Comparison of ENCODE assay signal across 21 cellular contexts in genomic region chr2:71595549-71595948, GRCh38.
DNase-seq lines count a peak whose midpoint lies in the region; ATAC-seq, FAIRE-seq and TF ChIP-seq lines count a peak whose summit lies in the region.
"Had no signal": no experiment of that assay in that cellular context is flagged by ENCODE, and none has a peak within 500 bp of the region (broad histone marks: within the 10 kb centered on the region; RNA-seq: fewer than 3 reads in every experiment).

No MANE protein-coding gene starts in this region.

- DNase-seq in Panc1 (ENCODE audit: low read depth, low spot score) (no peak), caudate nucleus (lab: John Stamatoyannopoulos, UW) (peak in 11 of 61 donors; percentile 28 to 63 (median 40)), neural crest cell (ENCODE audit: low read depth, low spot score) (peak; percentile 33), urothelium cell line (ENCODE audit: low spot score) (no peak), tibial nerve (ENCODE audit: low spot score in 2 of 2) (no peak), cardiac septum (ENCODE audit: low spot score) (no peak)
- no peak for DNase-seq in activated CD4-positive, alpha-beta T cell treated with anti-CD3 and anti-CD28 coated beads, Interleukin-2, amount 50 U/mL, for 4 hours
- DNase-seq: activated CD8-positive, alpha-beta memory T cell treated with anti-CD3 and anti-CD28 coated beads, Interleukin-2, amount 50 U/mL, for 48 hours; activated CD8-positive, alpha-beta T cell treated with anti-CD3 and anti-CD28 coated beads for 36 hours; activated naive CD4-positive, alpha-beta T cell treated with anti-CD3 and anti-CD28 coated beads for 36 hours; brain microvascular endothelial cell; DND-41; mesendoderm; NCI-H1694; OCI-M1; psoas muscle; stimulated activated CD4-positive, alpha-beta T cell treated with anti-CD3 and anti-CD28 coated beads, Interleukin-4, amount 100 ng/mL, for 1 hour; trophoblast cell had no signal

- no peak overlapping the region for H3K4me3 ChIP-seq in Panc1 (ENCODE audit: low read depth in 2 of 2, low read length in 2 of 2)
- no peak overlapping the region for H3K4me3 ChIP-seq in tibial nerve
- H3K4me3 ChIP-seq: psoas muscle had no signal

- CTCF ChIA-PET in Panc1 (lab: Charles Lee), result interaction anchor here (0.7 kb wide), 2 partner anchors 900 to 983 kb away, joined by 4 to 7 read pairs; no protein-coding TSS in a partner anchor

- H3K9me3 Mint-ChIP-seq in neural crest cell, result no peaks in the 10 kb centered on the region
- H3K9me3 Mint-ChIP-seq: activated CD8-positive, alpha-beta T cell treated with anti-CD3 and anti-CD28 coated beads for 36 hours; activated naive CD4-positive, alpha-beta T cell treated with anti-CD3 and anti-CD28 coated beads for 36 hours; activated T-helper 1 cell treated with anti-CD3 and anti-CD28 coated beads, Interleukin-12 subunit alpha, Interleukin-12 subunit beta, Interleukin-2, Interleukin-4 antibody, amounts not matched to agents 30 ng/mL and 10 ng/mL and 1 ng/mL, durations not matched to agents 14 hours and 24 hours and 36 hours had no signal

- H3K9me3 ChIP-seq in Panc1 (ENCODE audit: control insufficient read depth, insufficient read depth, low read depth, low read length) (no peaks in the 10 kb centered on the region), tibial nerve (no peaks in the 10 kb centered on the region)
- H3K9me3 ChIP-seq: psoas muscle had no signal

- H3K27ac ChIP-seq in Panc1 (ENCODE audit: low read length), result no peak overlapping the region
- H3K27ac ChIP-seq in caudate nucleus (ENCODE audit: low read depth, low read length), result peak overlapping the region; percentile 98
- H3K27ac ChIP-seq in tibial nerve, result peak overlapping the region in 2 of 4 donors; percentile 39 to 59
- H3K27ac ChIP-seq: brain microvascular endothelial cell, psoas muscle had no signal

- H3K27me3 Mint-ChIP-seq in neural crest cell (ENCODE audit: low read depth), result peaks cover 35% of the 10 kb centered on the region
- H3K27me3 Mint-ChIP-seq: activated CD8-positive, alpha-beta T cell treated with anti-CD3 and anti-CD28 coated beads for 36 hours had no signal

- in situ Hi-C loops in Panc1 (cut with HindIII; ENCODE audit: low pct_unique_long_range_greater_than_20kb, low sequenced_read_pairs), result no loop called here

- H3K4me1 ChIP-seq in Panc1 (ENCODE audit: control insufficient read depth, insufficient read depth, low read length), result peaks cover 13% of the 10 kb centered on the region
- H3K4me1 ChIP-seq in tibial nerve, result peaks cover 0 to 24% (median 5%) of the 10 kb centered on the region in 4 donors
- H3K4me1 ChIP-seq: psoas muscle had no signal

- no peak for TF ChIP-seq EP300 in tibial nerve (IDR thresholded peaks at IDR 0.05)

- intact Hi-C loops in Panc1 (cut with micrococcal nuclease; ENCODE audit: unreplicated experiment), result no loop called here
- intact Hi-C loops in cardiac septum (cut with DNase I), result no loop called here

- 0 out of 2 replicates have a peak, but pooled peaks have one; percentile 40 for ATAC-seq in Panc1
- ATAC-seq: activated CD8-positive, alpha-beta T cell treated with anti-CD3 and anti-CD28 coated beads for 36 hours; left lobe of liver; psoas muscle had no signal

- no peak for TF ChIP-seq POLR2A in tibial nerve (IDR thresholded peaks at IDR 0.05)

- WGBS in tibial nerve, 2 donors, result 46 to 56% methylated on average over 8 of the region's 8 CpGs

- no TSS peak for BruUV-seq in Panc1 (replicated peaks; lab: Mats Ljungman, UMichigan)

- POLR2A ChIA-PET in Panc1 (lab: Charles Lee), result no interaction called here

- no peaks in the 10 kb centered on the region for H3K36me3 Mint-ChIP-seq in neural crest cell (ENCODE audit: low read depth)

- H3K4me1 Mint-ChIP-seq in neural crest cell, result peaks cover 65% of the 10 kb centered on the region

- no peaks in the 10 kb centered on the region for H3K27me3 ChIP-seq in Panc1 (ENCODE audit: control insufficient read depth, insufficient read depth, low read length)
- H3K27me3 ChIP-seq in tibial nerve, result no peaks in the 10 kb centered on the region
- H3K27me3 ChIP-seq: brain microvascular endothelial cell had no signal

- peak overlapping the region; percentile 96 for H3K27ac Mint-ChIP-seq in neural crest cell (ENCODE audit: unreplicated experiment)
- H3K27ac Mint-ChIP-seq: activated CD8-positive, alpha-beta T cell treated with anti-CD3 and anti-CD28 coated beads for 36 hours; activated naive CD4-positive, alpha-beta T cell treated with anti-CD3 and anti-CD28 coated beads for 36 hours; activated T-helper 1 cell treated with anti-CD3 and anti-CD28 coated beads, Interleukin-12 subunit alpha, Interleukin-12 subunit beta, Interleukin-2, Interleukin-4 antibody, amounts not matched to agents 30 ng/mL and 10 ng/mL and 1 ng/mL, durations not matched to agents 14 hours and 24 hours and 36 hours had no signal

- peak; percentile 30 for FAIRE-seq in urothelium cell line (lab: Jason Lieb, UNC)
- FAIRE-seq: D721Med had no signal

- no peak for TF ChIP-seq CTCF in Panc1 (IDR thresholded peaks at IDR 0.05)
- no peak for TF ChIP-seq CTCF in neural crest cell (conservative IDR thresholded peaks at IDR 0.05)
- TF ChIP-seq CTCF in tibial nerve (IDR thresholded peaks at IDR 0.05), result no peak

- peak overlapping the region; percentile 59 for H3K4me3 Mint-ChIP-seq in neural crest cell
- H3K4me3 Mint-ChIP-seq: activated CD8-positive, alpha-beta T cell treated with anti-CD3 and anti-CD28 coated beads for 36 hours; activated naive CD4-positive, alpha-beta T cell treated with anti-CD3 and anti-CD28 coated beads for 36 hours; activated T-helper 1 cell treated with anti-CD3 and anti-CD28 coated beads, Interleukin-12 subunit alpha, Interleukin-12 subunit beta, Interleukin-2, Interleukin-4 antibody, amounts not matched to agents 30 ng/mL and 10 ng/mL and 1 ng/mL, durations not matched to agents 14 hours and 24 hours and 36 hours had no signal

- H3K36me3 ChIP-seq in Panc1 (ENCODE audit: control insufficient read depth, insufficient read depth, low read length), result no peaks in the 10 kb centered on the region
- no peaks in the 10 kb centered on the region for H3K36me3 ChIP-seq in tibial nerve
